ENCODE assay signal across 29 cellular contexts in genomic region chr6:138631566-138631965, GRCh38.
"Had no signal": no experiment of that assay in that cellular context is flagged by ENCODE, and none has a peak within 500 bp of the region (broad histone marks: within the 10 kb centered on the region; RNA-seq: fewer than 3 reads in every experiment).

No MANE protein-coding gene starts in this region.

- H3K27ac ChIP-seq: colonic mucosa, coronary artery, dorsolateral prefrontal cortex, epithelial cell of prostate, esophagus muscularis mucosa, esophagus squamous epithelium, foreskin keratinocyte, gastrocnemius medialis, gastroesophageal sphincter, heart left ventricle, heart right ventricle had no signal

- H3K9me3 Mint-ChIP-seq: dendritic cell treated with granulocyte-macrophage colony-stimulating factor and Interleukin-4, amounts not matched to agents 40 ng/mL and 50 ng/mL, for 4 days; effector memory CD8-positive, alpha-beta T cell; endodermal cell had no signal

- H3K27me3 Mint-ChIP-seq: dendritic cell treated with granulocyte-macrophage colony-stimulating factor and Interleukin-4, amounts not matched to agents 40 ng/mL and 50 ng/mL, for 4 days had no signal

- FAIRE-seq: colon, endometrium, endothelial cell of umbilical vein, frontal cortex had no signal

- ATAC-seq: effector memory CD8-positive, alpha-beta T cell; esophagus mucosa; foreskin keratinocyte; gastrocnemius medialis; gastroesophageal sphincter; heart left ventricle; heart right ventricle had no signal

- H3K4me1 Mint-ChIP-seq: endodermal cell had no signal

- H3K4me3 ChIP-seq: colonic mucosa, coronary artery, dorsolateral prefrontal cortex, esophagus muscularis mucosa, esophagus squamous epithelium, gastrocnemius medialis, gastroesophageal sphincter, heart left ventricle, heart right ventricle had no signal

- H3K36me3 ChIP-seq: colonic mucosa, esophagus muscularis mucosa, esophagus squamous epithelium, gastrocnemius medialis, gastroesophageal sphincter, heart left ventricle, heart right ventricle had no signal

- H3K27ac Mint-ChIP-seq: dendritic cell treated with granulocyte-macrophage colony-stimulating factor and Interleukin-4, amounts not matched to agents 40 ng/mL and 50 ng/mL, for 4 days; effector memory CD8-positive, alpha-beta T cell; endodermal cell had no signal

- DNase-seq: colonic mucosa; cortex of kidney; dermis blood vessel endothelial cell; dorsolateral prefrontal cortex; effector CD4-positive, alpha-beta T cell; effector CD8-positive, alpha-beta T cell; effector memory CD4-positive, alpha-beta T cell; effector memory CD8-positive, alpha-beta T cell; endodermal cell; erythroblast; esophagus squamous epithelium; foreskin fibroblast; foreskin keratinocyte; foreskin melanocyte; gastrocnemius medialis; glutamatergic neuron; head of caudate nucleus; heart left ventricle; heart right ventricle had no signal

- H3K4me1 ChIP-seq: colonic mucosa, esophagus muscularis mucosa, foreskin keratinocyte, gastrocnemius medialis, gastroesophageal sphincter, heart left ventricle, heart right ventricle had no signal

- H3K27me3 ChIP-seq: colonic mucosa, esophagus muscularis mucosa, esophagus squamous epithelium, foreskin keratinocyte, gastrocnemius medialis, gastroesophageal sphincter, heart left ventricle, heart right ventricle had no signal

- H3K9me3 ChIP-seq: colonic mucosa, esophagus muscularis mucosa, esophagus squamous epithelium, gastrocnemius medialis, gastroesophageal sphincter had no signal

- H3K4me3 Mint-ChIP-seq: dendritic cell treated with granulocyte-macrophage colony-stimulating factor and Interleukin-4, amounts not matched to agents 40 ng/mL and 50 ng/mL, for 4 days; effector memory CD8-positive, alpha-beta T cell; endodermal cell had no signal
